1 cellular context compared by ENCODE assay signal in genomic region chr16:89490386-89491237, GRCh38.
TF ChIP-seq lines count a peak whose summit lies in the region.

Gene ANKRD11 (minus strand): TSS chr16:89490561. CDS start chr16:89317019, 173,542 bp downstream.

TF ChIP-seq in K562, 482 proteins besides CTCF, POLR2A, EP300 and RAD21 (continued from another document and continues in another):
- TF ChIP-seq ERF (CRISPR knock-in tag; IDR thresholded peaks at IDR 0.05) (0 out of 2 replicates have a peak, but pooled peaks have one; percentile 43), THAP12 (CRISPR knock-in tag; IDR thresholded peaks at IDR 0.05) (peak; percentile 94), MAX (CRISPR knock-in tag; IDR thresholded peaks at IDR 0.05) (peak; percentile 62), CAMTA2 (CRISPR knock-in tag; conservative IDR thresholded peaks at IDR 0.05) (no peak), GATAD2A (IDR thresholded peaks at IDR 0.05) (no peak), GTF3C2 (IDR thresholded peaks at IDR 0.05; ENCODE audit: borderline replicate concordance, extremely low read depth, insufficient read length) (no peak), E2F5 (CRISPR knock-in tag; IDR thresholded peaks at IDR 0.05) (no peak), EWSR1 (IDR thresholded peaks at IDR 0.05; ENCODE audit: borderline replicate concordance, low read depth, partially characterized antibody) (no peak), CHD7 (IDR thresholded peaks at IDR 0.05; ENCODE audit: low read depth, low read length) (no peak), ARNT (IDR thresholded peaks at IDR 0.05) (no peak), ZNF277 (CRISPR knock-in tag; IDR thresholded peaks at IDR 0.05; ENCODE audit: borderline replicate concordance) (no peak), ZNF12 (CRISPR knock-in tag; IDR thresholded peaks at IDR 0.05) (no peak), ZNF639 (CRISPR knock-in tag; conservative IDR thresholded peaks at IDR 0.05 in 1 of 2, IDR thresholded peaks at IDR 0.05 in 1 of 2) (peak in 1 of 2 experiments; percentile 83; a peak in 2 of 4 replicates), TSHZ1 (CRISPR knock-in tag; IDR thresholded peaks at IDR 0.05) (no peak), ELK3 (CRISPR knock-in tag; IDR thresholded peaks at IDR 0.05) (no peak), ZNF644 (tag; IDR thresholded peaks at IDR 0.05; ENCODE audit: low read depth) (no peak), POLR2AphosphoS5 (IDR thresholded peaks at IDR 0.05; ENCODE audit: control insufficient read depth, insufficient read depth, low read depth, low read length) (peak; percentile 79), ZKSCAN1 (IDR thresholded peaks at IDR 0.05; ENCODE audit: low read depth, low read length) (0 out of 2 replicates have a peak, but pooled peaks have one; percentile 6), SIN3B (IDR thresholded peaks at IDR 0.05; ENCODE audit: low read depth) (peak; percentile 73), CCNT2 (IDR thresholded peaks at IDR 0.05; ENCODE audit: borderline replicate concordance, extremely low read depth, insufficient read length, low read depth, low read length) (peak; percentile 48), FIP1L1 (IDR thresholded peaks at IDR 0.05; ENCODE audit: low read depth, low read length, poor library complexity, severe bottlenecking) (peak; percentile 10), HCFC1 (IDR thresholded peaks at IDR 0.05; ENCODE audit: low read depth, low read length) (peak; percentile 66; the same call in 1 of the 2 replicates), TAF1 (IDR thresholded peaks at IDR 0.05; ENCODE audit: control insufficient read depth, extremely low read depth, insufficient read depth, low read length, severe bottlenecking) (peak; percentile 96)
